In genomic region chr4:1968667-1969295, GRCh38 we compare ENCODE assay signal across 13 cellular contexts.
"Had no signal": no experiment of that assay in that cellular context is flagged by ENCODE, and none has a peak within 500 bp of the region (broad histone marks: within the 10 kb centered on the region; RNA-seq: fewer than 3 reads in every experiment).

No MANE protein-coding gene starts in this region.

- H3K9me3 ChIP-seq: psoas muscle, stomach, thyroid gland, vagina had no signal

- H3K4me3 Mint-ChIP-seq: activated CD8-positive, alpha-beta T cell treated with anti-CD3 and anti-CD28 coated beads, Interleukin-2, amount 10 ng/mL, durations not matched to agents 7 days and 5 days; naive B cell had no signal

- H3K4me1 ChIP-seq: psoas muscle, stomach, thyroid gland, vagina had no signal

- H3K27me3 Mint-ChIP-seq: naive B cell had no signal

- H3K4me3 ChIP-seq: psoas muscle, stomach, thyroid gland, vagina had no signal

- H3K27ac ChIP-seq: psoas muscle, stomach, thyroid gland, vagina had no signal

- H3K27ac Mint-ChIP-seq: activated CD8-positive, alpha-beta T cell treated with anti-CD3 and anti-CD28 coated beads, Interleukin-2, amount 10 ng/mL, durations not matched to agents 7 days and 5 days had no signal

- H3K27me3 ChIP-seq: stomach, thyroid gland, vagina had no signal

- H3K36me3 ChIP-seq: thyroid gland, vagina had no signal

- H3K9me3 Mint-ChIP-seq: naive B cell had no signal

- DNase-seq: activated CD4-positive, alpha-beta T cell treated with anti-CD3 and anti-CD28 coated beads for 48 hours; activated CD8-positive, alpha-beta T cell treated with anti-CD3 and anti-CD28 coated beads, Interleukin-2, amount 10 ng/mL, durations not matched to agents 7 days and 5 days; activated effector memory CD4-positive, alpha-beta T cell treated with anti-CD3 and anti-CD28 coated beads, Interleukin-2, amount 50 U/mL, for 16 hours; central memory CD4-positive, alpha-beta T cell; dermis blood vessel endothelial cell; hypothalamus; midbrain; naive B cell; stimulated activated CD4-positive, alpha-beta T cell treated with anti-CD3 and anti-CD28 coated beads, Interleukin-2, amount 100 ng/mL, for 48 hours; stomach; thyroid gland had no signal
